ENCODE assay signal across 11 cellular contexts in the genomic region with DNA sequence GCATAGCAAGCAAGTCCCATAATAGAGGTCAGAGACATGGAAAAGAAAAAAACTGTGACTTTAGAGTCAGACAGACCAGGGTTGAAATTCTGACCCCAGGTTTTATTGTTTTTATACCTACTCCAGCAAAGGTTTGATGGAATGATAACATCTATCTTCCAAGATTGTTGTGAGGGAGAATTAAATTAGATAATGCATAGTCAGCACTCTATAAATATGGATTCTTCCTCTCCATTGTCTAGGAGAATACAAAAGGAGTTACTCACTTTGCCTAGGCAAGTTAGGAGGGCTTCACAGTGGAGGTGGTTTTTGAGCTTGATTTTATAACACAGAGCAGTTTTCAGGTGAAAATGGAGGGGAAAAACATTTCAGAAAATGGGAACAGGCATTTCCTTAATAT. TPM values are rescaled to one million over a fixed set of nuclear protein-coding genes. Genes with fewer than 3 reads are reported as not detected.
DNase-seq lines count a peak whose midpoint lies in the region; ATAC-seq, FAIRE-seq and TF ChIP-seq lines count a peak whose summit lies in the region.
"Had no signal": no experiment of that assay in that cellular context is flagged by ENCODE, and none has a peak within 500 bp of the region (broad histone marks: within the 10 kb centered on the region; RNA-seq: fewer than 3 reads in every experiment).

No MANE protein-coding gene starts in this region.

- no peaks in the 10 kb centered on the region for H3K9me2 ChIP-seq in GM23248 (ENCODE audit: insufficient read depth)

- H4K20me1 ChIP-seq in GM23248 (ENCODE audit: insufficient read depth) (peaks cover 8% of the 10 kb centered on the region), K562 (replicated peaks; ENCODE audit: control insufficient read depth, insufficient read depth, low read length) (no peaks in the 10 kb centered on the region; the same call in 1 of the 2 replicates)

- H3K9ac ChIP-seq in GM23248: no peak overlapping the region
- no peak overlapping the region for H3K9ac ChIP-seq in K562 (ENCODE audit: insufficient read depth in 1 of 2, low read depth in 2 of 2, low read length in 2 of 2)

- H3K9me3 ChIP-seq in A549: no peaks in the 10 kb centered on the region
- H3K9me3 ChIP-seq in GM23248 (ENCODE audit: low read depth): no peaks in the 10 kb centered on the region
- H3K9me3 ChIP-seq in K562 (replicated peaks; ENCODE audit: control insufficient read depth, insufficient read depth, low read depth, low read length): no peaks in the 10 kb centered on the region
- H3K9me3 ChIP-seq in naive thymus-derived CD4-positive, alpha-beta T cell (ENCODE audit: control insufficient read depth in 2 of 3, low read length in 3 of 3): no peaks in the 10 kb centered on the region
- H3K9me3 ChIP-seq: BE2C had no signal

- POLR2A ChIA-PET in A549 (lab: Yijun Ruan, JAX): no interaction called here
- POLR2A ChIA-PET in K562 (lab: Yijun Ruan, JAX): no interaction called here
- POLR2A ChIA-PET in naive thymus-derived CD4-positive, alpha-beta T cell (lab: Charles Lee): no interaction called here

- ATAC-seq in A549 (no peak), K562 (no peak), Right ventricle myocardium inferior (no peak)
- ATAC-seq in naive thymus-derived CD4-positive, alpha-beta T cell: no peak

- peaks cover 99% of the 10 kb centered on the region for H3K79me2 ChIP-seq in GM23248 (ENCODE audit: insufficient read depth)
- no peaks in the 10 kb centered on the region for H3K79me2 ChIP-seq in K562 (ENCODE audit: control insufficient read depth, insufficient read depth, low read length)

- H3K4me3 Mint-ChIP-seq in nephron: no peak overlapping the region
- H3K4me3 Mint-ChIP-seq in naive thymus-derived CD4-positive, alpha-beta T cell: no peak overlapping the region
- H3K4me3 Mint-ChIP-seq: CD4-positive, alpha-beta memory T cell had no signal

- no peak for FAIRE-seq in A549 (lab: Jason Lieb, UNC)
- FAIRE-seq in K562 (lab: Jason Lieb, UNC): no peak

- H3K4me1 Mint-ChIP-seq in nephron: peaks cover 49% of the 10 kb centered on the region
- peaks cover 0 to 3% (median 0%) of the 10 kb centered on the region in 7 donors for H3K4me1 Mint-ChIP-seq in naive thymus-derived CD4-positive, alpha-beta T cell
- H3K4me1 Mint-ChIP-seq: CD4-positive, alpha-beta memory T cell had no signal

- H3K4me3 ChIP-seq in A549 (no peak overlapping the region), GM23248 (no peak overlapping the region), K562 (no peak overlapping the region)
- no peak overlapping the region for H3K4me3 ChIP-seq in naive thymus-derived CD4-positive, alpha-beta T cell (ENCODE audit: low read length)

- H3K36me3 ChIP-seq in GM23248 (ENCODE audit: low read depth): no peaks in the 10 kb centered on the region
- no peaks in the 10 kb centered on the region for H3K36me3 ChIP-seq in K562 (ENCODE audit: control insufficient read depth, insufficient read depth, low read length)
- no peaks in the 10 kb centered on the region for H3K36me3 ChIP-seq in naive thymus-derived CD4-positive, alpha-beta T cell (ENCODE audit: control insufficient read depth in 2 of 3, insufficient read depth in 3 of 3, low read length in 3 of 3)
- H3K36me3 ChIP-seq: BE2C had no signal

- H3F3A ChIP-seq in GM23248 (ENCODE audit: insufficient read depth): peaks cover 47% of the 10 kb centered on the region

- H3K27me3 ChIP-seq in GM23248 (replicated peaks; ENCODE audit: insufficient read depth): no peaks in the 10 kb centered on the region
- H3K27me3 ChIP-seq in K562 (ENCODE audit: control insufficient read depth in 2 of 2, insufficient read depth in 2 of 2, low read length in 2 of 2): peaks cover under 1 to 24% of the 10 kb centered on the region in 2 experiments; a peak in 3 of 5 replicates
- no peaks in the 10 kb centered on the region for H3K27me3 ChIP-seq in naive thymus-derived CD4-positive, alpha-beta T cell (ENCODE audit: control insufficient read depth in 2 of 2, insufficient read depth in 2 of 2, low read length in 2 of 2)
- H3K27me3 ChIP-seq: BE2C had no signal

- peaks cover 22% of the 10 kb centered on the region for H3K36me3 Mint-ChIP-seq in nephron (ENCODE audit: low read depth)
- H3K36me3 Mint-ChIP-seq in naive thymus-derived CD4-positive, alpha-beta T cell: no peaks in the 10 kb centered on the region
- H3K36me3 Mint-ChIP-seq: CD4-positive, alpha-beta memory T cell had no signal

- no peak for TF ChIP-seq POLR2A in A549 (IDR thresholded peaks at IDR 0.05; ENCODE audit: low read length)
- no peak for TF ChIP-seq POLR2A in K562 (conservative IDR thresholded peaks at IDR 0.05)

- H2AFZ ChIP-seq in GM23248: no peak overlapping the region
- no peak overlapping the region for H2AFZ ChIP-seq in K562 (ENCODE audit: low read depth, low read length)

- CTCF ChIA-PET in A549 (lab: Yijun Ruan, JAX): interaction anchor here (1.0 to 49.7 kb wide), 7 partner anchors 12 to 85 kb away, joined by 3 to 1281 read pairs (median 6); partner anchors contain the start of gene KIRREL1
- CTCF ChIA-PET in K562 (lab: Yijun Ruan, JAX; ENCODE audit: low intra/inter-chr PET ratio): no interaction called here
- CTCF ChIA-PET in naive thymus-derived CD4-positive, alpha-beta T cell (lab: Charles Lee): no interaction called here

- intact Hi-C loops in K562 (cut with micrococcal nuclease): no loop called here
- intact Hi-C loops in naive thymus-derived CD4-positive, alpha-beta T cell (cut with micrococcal nuclease): no loop called here
- intact Hi-C loops in Right ventricle myocardium inferior (cut with DNase I): no loop called here

- H3K27ac Mint-ChIP-seq in nephron: peak overlapping the region; percentile 11 to 89 (median 41)
- H3K27ac Mint-ChIP-seq in naive thymus-derived CD4-positive, alpha-beta T cell: no peak overlapping the region
- H3K27ac Mint-ChIP-seq: CD4-positive, alpha-beta memory T cell had no signal

- in situ Hi-C loops in GM23248 (cut with MboI) (no loop called here), K562 (cut with MboI) (no loop called here)

- H3K4me1 ChIP-seq in A549 (peaks cover 36% of the 10 kb centered on the region), GM23248 (ENCODE audit: insufficient read depth) (peaks cover 30% of the 10 kb centered on the region), K562 (replicated peaks in 1 of 2; ENCODE audit: control insufficient read depth in 2 of 2, insufficient read depth in 2 of 2, low read length in 2 of 2) (peaks cover 3% of the 10 kb centered on the region in 2 experiments; a peak in 3 of 5 replicates)
- no peaks in the 10 kb centered on the region for H3K4me1 ChIP-seq in naive thymus-derived CD4-positive, alpha-beta T cell (ENCODE audit: control insufficient read depth in 2 of 2, insufficient read depth in 2 of 2, low read length in 2 of 2)
- H3K4me1 ChIP-seq: BE2C had no signal

- H3K9me1 ChIP-seq in K562 (ENCODE audit: control insufficient read depth, insufficient read depth, low read length): no peaks in the 10 kb centered on the region

- H3K4me2 ChIP-seq in A549: no peak overlapping the region
- peak overlapping the region; percentile 19 for H3K4me2 ChIP-seq in GM23248 (ENCODE audit: unreplicated experiment)
- no peak overlapping the region for H3K4me2 ChIP-seq in K562 (ENCODE audit: insufficient read depth, low read length)

- no peaks in the 10 kb centered on the region for H3K27me3 Mint-ChIP-seq in nephron (ENCODE audit: low read depth)
- peaks cover 0 to 29% (median 15%) of the 10 kb centered on the region in 5 donors for H3K27me3 Mint-ChIP-seq in naive thymus-derived CD4-positive, alpha-beta T cell

- no peak overlapping the region for H3K27ac ChIP-seq in A549
- H3K27ac ChIP-seq in GM23248: no peak overlapping the region; the same call in 1 of the 2 replicates
- no peak overlapping the region for H3K27ac ChIP-seq in K562 (ENCODE audit: extremely low read depth, low read depth, low read length)
- H3K27ac ChIP-seq in naive thymus-derived CD4-positive, alpha-beta T cell (ENCODE audit: low read depth, low read length): no peak overlapping the region
- H3K27ac ChIP-seq: C4-2B had no signal

- TF ChIP-seq RAD21 in A549 (conservative IDR thresholded peaks at IDR 0.05 in 1 of 2, IDR thresholded peaks at IDR 0.05 in 1 of 2) (no peak), K562 (CRISPR knock-in tag; conservative IDR thresholded peaks at IDR 0.05 in 1 of 2, IDR thresholded peaks at IDR 0.05 in 1 of 2) (no peak)

- TF ChIP-seq EP300 in A549 (IDR thresholded peaks at IDR 0.05) (no peak), K562 (IDR thresholded peaks at IDR 0.05; ENCODE audit: low read length) (no peak)

- no peaks in the 10 kb centered on the region for H3K9me3 Mint-ChIP-seq in nephron
- H3K9me3 Mint-ChIP-seq in naive thymus-derived CD4-positive, alpha-beta T cell: peaks cover 0 to 2% (median 0%) of the 10 kb centered on the region in 11 donors

- DNase-seq in A549 (ENCODE audit: low read depth in 1 of 2, low spot score in 1 of 2): no peak
- DNase-seq in GM23248: no peak
- no peak for DNase-seq in K562 (ENCODE audit: extremely low read depth in 1 of 4, low spot score in 3 of 4)
- no peak for DNase-seq in naive thymus-derived CD4-positive, alpha-beta T cell
- DNase-seq in Right ventricle myocardium inferior (ENCODE audit: missing footprints): no peak
- DNase-seq in effector CD8-positive, alpha-beta T cell (lab: John Stamatoyannopoulos, UW): no peak
- DNase-seq: BE2C; CD4-positive, alpha-beta memory T cell; H7 had no signal

- no TSS peak for BruUV-seq in K562 (replicated peaks; lab: Mats Ljungman, UMichigan)

- no peak for TF ChIP-seq CTCF in A549 (IDR thresholded peaks at IDR 0.05)
- no peak for TF ChIP-seq CTCF in K562 (IDR thresholded peaks at IDR 0.05 in 2 of 3, conservative IDR thresholded peaks at IDR 0.05 in 1 of 3; ENCODE audit: insufficient read depth in 2 of 3, low read depth in 1 of 3, low read length in 3 of 3)
- TF ChIP-seq CTCF in nephron (IDR thresholded peaks at IDR 0.05; ENCODE audit: unreplicated experiment in 3 of 3): no peak

RNA-seq across cellular contexts. Expression of gene KIRREL1, which starts 46.9 kb away (rescaled TPM):
- 18.7 and 26.2 TPM in 2 replicates for polyA plus RNA-seq in A549 (2011; rRNA removed)
- polyA plus RNA-seq in A549 (2012; cell fraction: cytosol; rRNA removed): 18.7 and 25.7 TPM in 2 replicates
- 56.7 and 57.8 TPM in 2 replicates for polyA plus RNA-seq in A549 (2012; cell fraction: nucleus; rRNA removed)
- 41.3 to 43.8 TPM (median 41.3 TPM) in 3 replicates for polyA plus RNA-seq in A549 (2017; fragmentation: RNase III; extraction: RNeasy Plus Mini Kit Qiagen cat#74134 plus additional on column Dnase treatment)
- polyA minus RNA-seq in A549 (2011; rRNA and poly(A)+ RNA removed): 41.2 and 49.0 TPM in 2 replicates
- total RNA-seq in GM23248 (2014; rRNA removed; shearing (Covaris generic)): 108 and 110 TPM in 2 replicates
- polyA plus RNA-seq in GM23248 (2016; fragmentation: Nextera tagmentation; extraction: Ambion mirVana): 33.3 and 33.7 TPM in 2 replicates
- total RNA-seq in K562 (2011; cell fraction: chromatin; rRNA removed; ENCODE audit: low replicate concordance): 0.07 and 0.56 TPM in 2 replicates
- total RNA-seq in K562 (2011; cell fraction: nucleolus; rRNA removed): 0.13 and 0.17 TPM in 2 replicates
- 0.15 and 0.29 TPM in 2 replicates for total RNA-seq in K562 (2011; cell fraction: nucleoplasm; rRNA removed)
- total RNA-seq in K562 (2014; rRNA removed): 0.05 TPM in 1 of 2 replicates, not detected in the other
- total RNA-seq in K562 (2014; rRNA removed; fragmentation: Illumina TruSeq; extraction: Trizol): under 0.01 TPM in 1 of 2 replicates, not detected in the other
- 0.07 TPM in 1 of 2 replicates, not detected in the other for total RNA-seq in K562 (2015; rRNA removed; fragmentation: Illumina TruSeq; extraction: Trizol)
- total RNA-seq in K562 (2021): 0.18 and 0.22 TPM in 2 replicates
- polyA plus RNA-seq in K562 (2011; rRNA removed): 0.01 TPM in 1 of 2 replicates, not detected in the other
- polyA plus RNA-seq in K562 (2011; cell fraction: cytosol; rRNA removed): 0.06 TPM in 1 of 2 replicates, not detected in the other
- 0.20 TPM in 1 of 2 replicates, not detected in the other for polyA plus RNA-seq in K562 (2011; cell fraction: nucleus; rRNA removed)
- 0.04 and 0.09 TPM in 2 replicates for polyA plus RNA-seq in K562 (2012)
- polyA plus RNA-seq in K562 (2014; fragmentation: Illumina TruSeq; extraction: Trizol): 0.01 TPM in 2 replicates
- polyA plus RNA-seq in K562 (2014; fragmentation: Nextera tagmentation; extraction: Ambion mirVana): not detected
- not detected in 2 replicates for polyA plus RNA-seq in K562 (2014; rRNA removed)
- 0.07 TPM in 1 of 2 replicates, not detected in the other for polyA minus RNA-seq in K562 (2011; rRNA and poly(A)+ RNA removed)
- polyA minus RNA-seq in K562 (2011; cell fraction: cytosol; rRNA and poly(A)+ RNA removed): 0.48 and 0.82 TPM in 2 replicates
- polyA minus RNA-seq in K562 (2011; cell fraction: nucleus; rRNA and poly(A)+ RNA removed): 0.22 and 0.27 TPM in 2 replicates
- not detected for total RNA-seq in naive thymus-derived CD4-positive, alpha-beta T cell
- polyA plus RNA-seq in naive thymus-derived CD4-positive, alpha-beta T cell: not detected
- 11.3 TPM for total RNA-seq in Right ventricle myocardium inferior
- total RNA-seq: CD4-positive, alpha-beta memory T cell had no signal
- polyA plus RNA-seq: CD4-positive, alpha-beta memory T cell had no signal

Comparison
In these comparisons a context has a peak if more than half of its experiments do, and no peak if none do; other contexts are left out.
1. H3K27ac Mint-ChIP-seq: peak in nephron (3 of 3); none in naive thymus-derived CD4-positive, alpha-beta T cell (0 of 9).
2. Of the 35 proteins assayed by ChIP-seq in both K562 and A549: peak only in K562: none; only in A549: none; in both: MAFK and ZFP36; in neither: 33.